ENCODE assay signal across 21 cellular contexts in genomic region chr9:18382243-18382642, GRCh38.
"Had no signal": no experiment of that assay in that cellular context is flagged by ENCODE, and none has a peak within 500 bp of the region (broad histone marks: within the 10 kb centered on the region; RNA-seq: fewer than 3 reads in every experiment).

No MANE protein-coding gene starts in this region.

- DNase-seq: activated CD4-positive, alpha-beta T cell treated with anti-CD3 and anti-CD28 coated beads for 48 hours; activated CD4-positive, alpha-beta T cell treated with anti-CD3 and anti-CD28 coated beads, Interleukin-2, amount 50 U/mL, for 48 hours; activated CD8-positive, alpha-beta memory T cell treated with anti-CD3 and anti-CD28 coated beads for 24 hours; activated effector memory CD4-positive, alpha-beta T cell treated with Interleukin-2 at 50 U/mL for 16 hours; activated naive CD4-positive, alpha-beta T cell treated with Interleukin-2 at 50 U/mL for 16 hours; body of pancreas; cerebellar nuclear complex; esophagus squamous epithelium; hippocampal formation; immature natural killer cell; kidney; naive B cell; psoas muscle; stimulated activated CD4-positive, alpha-beta T cell treated with anti-CD3 and anti-CD28 coated beads, Interleukin-4, amount 100 ng/mL, for 1 hour; stimulated activated naive CD8-positive, alpha-beta T cell treated with anti-CD3 and anti-CD28 coated beads, Interleukin-15, Interleukin-2, amounts not matched to agents 100 U/mL and 50 U/mL, for 24 hours; SW 1271; T-helper 9 cell; uterus; WERI-Rb-1 had no signal

- ATAC-seq: activated CD4-positive, CD25-positive, alpha-beta regulatory T cell treated with anti-CD3 and anti-CD28 coated beads, Interleukin-2, amount 50 U/mL, for 24 hours; body of pancreas; gastroesophageal sphincter; psoas muscle; stimulated activated naive CD8-positive, alpha-beta T cell treated with anti-CD3 and anti-CD28 coated beads, Interleukin-15, Interleukin-2, amounts not matched to agents 100 U/mL and 50 U/mL, for 24 hours had no signal
